In genomic region chr4:154064244-154064643, GRCh38 we compare ENCODE assay signal across 28 cellular contexts.
"Had no signal": no experiment of that assay in that cellular context is flagged by ENCODE, and none has a peak within 500 bp of the region (broad histone marks: within the 10 kb centered on the region; RNA-seq: fewer than 3 reads in every experiment).

No MANE protein-coding gene starts in this region.

- H3K36me3 ChIP-seq: brain microvascular endothelial cell, WERI-Rb-1 had no signal

- H3K27me3 ChIP-seq: brain microvascular endothelial cell had no signal

- H3K27ac ChIP-seq: brain microvascular endothelial cell, epithelial cell of prostate, WERI-Rb-1 had no signal

- H3K4me3 Mint-ChIP-seq: activated CD4-positive, alpha-beta memory T cell treated with anti-CD3 and anti-CD28 coated beads, Interleukin-2, amount 10 ng/mL, durations not matched to agents 7 days and 5 days; activated CD4-positive, alpha-beta T cell treated with anti-CD3 and anti-CD28 coated beads for 36 hours; activated CD4-positive, alpha-beta T cell treated with anti-CD3 and anti-CD28 coated beads, Interleukin-2, amount 10 ng/mL, durations not matched to agents 24 days and 14 days; activated naive CD4-positive, alpha-beta T cell treated with anti-CD3 and anti-CD28 coated beads, Interleukin-2, amount 10 ng/mL, durations not matched to agents 7 days and 5 days; activated T-cell treated with anti-CD3 and anti-CD28 coated beads, Interleukin-2, amount 50 U/mL, for 24 hours; activated T-cell treated with anti-CD3 and anti-CD28 coated beads, Interleukin-2, amount 50 U/mL, for 72 hours; central memory CD8-positive, alpha-beta T cell; T-helper 17 cell; T-helper 2 cell treated with Interferon-gamma antibody and Interleukin-4, amounts not matched to agents 5 μg/mL and 100 μg/mL, for 36 hours had no signal

- H3K27ac Mint-ChIP-seq: activated CD4-positive, alpha-beta memory T cell treated with anti-CD3 and anti-CD28 coated beads, Interleukin-2, amount 10 ng/mL, durations not matched to agents 7 days and 5 days; activated CD4-positive, alpha-beta T cell treated with anti-CD3 and anti-CD28 coated beads for 36 hours; activated CD4-positive, alpha-beta T cell treated with anti-CD3 and anti-CD28 coated beads, Interleukin-2, amount 10 ng/mL, durations not matched to agents 24 days and 14 days; activated naive CD4-positive, alpha-beta T cell treated with anti-CD3 and anti-CD28 coated beads, Interleukin-2, amount 10 ng/mL, durations not matched to agents 7 days and 5 days; activated naive CD4-positive, alpha-beta T cell treated with anti-CD3 and anti-CD28 coated beads, Interleukin-2, amount 50 U/mL, for 72 hours; activated T-cell treated with anti-CD3 and anti-CD28 coated beads, Interleukin-2, amount 50 U/mL, for 24 hours; activated T-cell treated with anti-CD3 and anti-CD28 coated beads, Interleukin-2, amount 50 U/mL, for 72 hours; T-helper 17 cell; T-helper 2 cell treated with Interferon-gamma antibody and Interleukin-4, amounts not matched to agents 5 μg/mL and 100 μg/mL, for 36 hours had no signal

- H3K27me3 Mint-ChIP-seq: activated CD4-positive, alpha-beta memory T cell treated with anti-CD3 and anti-CD28 coated beads, Interleukin-2, amount 10 ng/mL, durations not matched to agents 7 days and 5 days; activated CD4-positive, alpha-beta T cell treated with anti-CD3 and anti-CD28 coated beads, Interleukin-2, amount 10 ng/mL, durations not matched to agents 24 days and 14 days; activated naive CD4-positive, alpha-beta T cell treated with anti-CD3 and anti-CD28 coated beads, Interleukin-2, amount 10 ng/mL, durations not matched to agents 7 days and 5 days; central memory CD8-positive, alpha-beta T cell; T-helper 17 cell had no signal

- H3K4me1 Mint-ChIP-seq: activated CD4-positive, alpha-beta memory T cell treated with anti-CD3 and anti-CD28 coated beads, Interleukin-2, amount 10 ng/mL, durations not matched to agents 7 days and 5 days; activated CD4-positive, alpha-beta T cell treated with anti-CD3 and anti-CD28 coated beads for 36 hours; activated CD4-positive, alpha-beta T cell treated with anti-CD3 and anti-CD28 coated beads, Interleukin-2, amount 10 ng/mL, durations not matched to agents 24 days and 14 days; activated naive CD4-positive, alpha-beta T cell treated with anti-CD3 and anti-CD28 coated beads, Interleukin-2, amount 10 ng/mL, durations not matched to agents 7 days and 5 days; central memory CD8-positive, alpha-beta T cell; T-helper 17 cell had no signal

- H3K9me3 Mint-ChIP-seq: activated CD4-positive, alpha-beta memory T cell treated with anti-CD3 and anti-CD28 coated beads, Interleukin-2, amount 10 ng/mL, durations not matched to agents 7 days and 5 days had no signal

- DNase-seq: activated CD4-positive, alpha-beta memory T cell treated with anti-CD3 and anti-CD28 coated beads, Interleukin-2, amount 10 ng/mL, durations not matched to agents 7 days and 5 days; activated CD4-positive, alpha-beta T cell treated with anti-CD3 and anti-CD28 coated beads for 36 hours; activated CD4-positive, alpha-beta T cell treated with anti-CD3 and anti-CD28 coated beads, Interleukin-2, amount 10 ng/mL, durations not matched to agents 24 days and 14 days; activated CD4-positive, CD25-positive, alpha-beta regulatory T cell; activated CD4-positive, CD25-positive, alpha-beta regulatory T cell treated with anti-CD3 and anti-CD28 coated beads, Interleukin-2, amount 50 U/mL, for 72 hours; activated CD8-positive, alpha-beta memory T cell treated with anti-CD3 and anti-CD28 coated beads, Interleukin-2, amount 50 U/mL, for 48 hours; activated gamma-delta T cell; activated naive CD4-positive, alpha-beta T cell; activated naive CD4-positive, alpha-beta T cell treated with anti-CD3 and anti-CD28 coated beads, Interleukin-2, amount 10 ng/mL, durations not matched to agents 7 days and 5 days; activated T-cell treated with anti-CD3 and anti-CD28 coated beads for 4 hours; activated T-cell treated with anti-CD3 and anti-CD28 coated beads, Interleukin-2, amount 50 U/mL, for 24 hours; activated T-cell treated with anti-CD3 and anti-CD28 coated beads, Interleukin-2, amount 50 U/mL, for 72 hours; amniotic stem cell; anterior cingulate cortex; brain microvascular endothelial cell; cortex of kidney; dermis blood vessel endothelial cell; effector CD8-positive, alpha-beta T cell; foreskin fibroblast; head of caudate nucleus; T-helper 1 cell; T-helper 17 cell; T1000; WERI-Rb-1 had no signal

- H3K36me3 Mint-ChIP-seq: activated naive CD4-positive, alpha-beta T cell treated with anti-CD3 and anti-CD28 coated beads, Interleukin-2, amount 10 ng/mL, durations not matched to agents 7 days and 5 days had no signal
